Comparison of ENCODE assay signal across 8 cellular contexts in the genomic region with DNA sequence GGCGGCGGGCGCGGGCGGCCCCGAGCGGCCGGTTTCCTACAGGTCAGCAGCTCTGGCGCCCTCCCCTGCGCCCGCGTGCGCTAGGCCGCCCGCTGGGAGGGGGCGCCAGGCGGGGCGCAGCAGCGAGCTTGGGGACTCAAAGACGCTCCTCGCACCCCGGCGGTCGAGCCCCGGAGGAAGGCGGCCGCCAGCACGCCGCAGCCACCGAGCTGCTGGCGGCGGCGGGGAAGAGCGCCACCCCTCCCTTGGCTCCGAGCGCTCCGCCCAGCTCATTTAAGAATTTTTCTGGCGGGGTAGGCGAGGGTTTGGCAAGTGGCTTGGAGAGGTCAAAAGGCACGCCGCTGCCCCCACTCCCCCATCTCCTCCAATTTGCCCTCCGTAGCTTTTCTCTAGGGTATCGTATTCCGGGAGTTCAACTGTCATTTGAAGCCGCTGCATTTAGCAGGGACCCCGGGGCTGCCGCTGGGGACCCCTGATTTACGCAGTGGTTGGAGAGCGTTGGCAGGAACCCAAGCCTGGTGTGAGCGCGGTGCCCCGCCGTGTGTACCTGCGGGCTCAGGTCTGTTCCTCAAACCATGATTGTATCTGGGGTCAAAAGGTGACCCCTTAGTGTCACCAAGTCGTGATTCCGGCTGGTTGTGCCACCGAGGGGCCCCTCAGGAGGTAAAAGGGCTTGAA. TPM values are rescaled to one million over a fixed set of nuclear protein-coding genes. Genes with fewer than 3 reads are reported as not detected.
A peak's percentile ranks its signal among the peaks of the same experiment; 100 is the strongest.
DNase-seq lines count a peak whose midpoint lies in the region; ATAC-seq and TF ChIP-seq lines count a peak whose summit lies in the region.

No MANE protein-coding gene starts in this region.

- H3K4me3 ChIP-seq in endodermal cell (ENCODE audit: low read length), result peak overlapping the region; percentile 89
- H3K4me3 ChIP-seq in mucosa of descending colon, result peak overlapping the region; percentile 32
- H3K4me3 ChIP-seq in thyroid gland (replicated peaks in 1 of 3), result peak overlapping the region in 2 of 3 donors; percentile 70 to 85

- H3K27me3 Mint-ChIP-seq in HFFc6 (ENCODE audit: insufficient read depth) (no peaks in the 10 kb centered on the region; the same call in 1 of the 2 replicates), endodermal cell (ENCODE audit: insufficient read depth) (no peaks in the 10 kb centered on the region)

- H3K36me3 ChIP-seq in endodermal cell (ENCODE audit: control insufficient read depth, insufficient read depth, low read length) (no peaks in the 10 kb centered on the region), mucosa of descending colon (ENCODE audit: low read depth) (no peaks in the 10 kb centered on the region), thyroid gland (no peaks in the 10 kb centered on the region)

- peak overlapping the region; percentile 36 for H3K9ac ChIP-seq in endodermal cell (ENCODE audit: extremely low read depth, low read length, poor library complexity, severe bottlenecking)

- H3K4me3 Mint-ChIP-seq in HFFc6 (peak overlapping the region; percentile 89), endodermal cell (peak overlapping the region; percentile 91)

- peak overlapping the region; percentile 86 for H3K27ac Mint-ChIP-seq in HFFc6
- peak overlapping the region; percentile 91 for H3K27ac Mint-ChIP-seq in endodermal cell

- peaks cover 7% of the 10 kb centered on the region for H3K36me3 Mint-ChIP-seq in HFFc6 (ENCODE audit: low read depth)
- H3K36me3 Mint-ChIP-seq in endodermal cell (ENCODE audit: low read depth), result no peaks in the 10 kb centered on the region

- peak in 1 of 2 donors; percentile 55 for TF ChIP-seq POLR2A in thyroid gland (IDR thresholded peaks at IDR 0.05)

- H3K9me3 Mint-ChIP-seq in HFFc6 (no peaks in the 10 kb centered on the region), endodermal cell (no peaks in the 10 kb centered on the region)

- H3K27me3 ChIP-seq in endodermal cell (ENCODE audit: control insufficient read depth, insufficient read depth, low read length, poor library complexity, severe bottlenecking), result no peaks in the 10 kb centered on the region
- no peaks in the 10 kb centered on the region for H3K27me3 ChIP-seq in thyroid gland

- H3K4me1 ChIP-seq in endodermal cell (ENCODE audit: control insufficient read depth, insufficient read depth, low read length) (peaks cover 10% of the 10 kb centered on the region), mucosa of descending colon (ENCODE audit: low read depth) (peaks cover 16% of the 10 kb centered on the region), thyroid gland (peaks cover 17 to 22% of the 10 kb centered on the region in 2 donors)

- H3K27ac ChIP-seq in endodermal cell (ENCODE audit: low read depth, low read length) (peak overlapping the region; percentile 84), thyroid gland (peak overlapping the region; percentile 84 to 96 (median 96))

- DNase-seq in NCI-H82 (lab: John Stamatoyannopoulos, UW) (peak; percentile 75), NCI-H82 treated with DMSO at 0.1 percent for 48 hours (lab: John Stamatoyannopoulos, UW; ENCODE audit: unreplicated experiment) (no peak), HFFc6 (no peak), NCI-H1105 (lab: John Stamatoyannopoulos, UW) (peak; percentile 55), endodermal cell (peak; percentile 89), mucosa of descending colon (peak; percentile 74 to 83 (median 81)), thyroid gland (peak; percentile 67 to 72)
- DNase-seq in activated CD4-positive, CD25-positive, alpha-beta regulatory T cell treated with anti-CD3 and anti-CD28 coated beads, Interleukin-2, amount 50 U/mL, for 72 hours, result peak; percentile 38

- TF ChIP-seq CTCF in HFFc6 (IDR thresholded peaks at IDR 0.05) (peak; percentile 72), endodermal cell (conservative IDR thresholded peaks at IDR 0.05) (peak; percentile 63), mucosa of descending colon (IDR thresholded peaks at IDR 0.05) (no peak), thyroid gland (IDR thresholded peaks at IDR 0.05) (peak in 2 of 6 experiments; percentile 34 to 42)

- intact Hi-C loops in mucosa of descending colon (cut with DNase I, micrococcal nuclease), result no loop called here
- intact Hi-C loops in thyroid gland (cut with DNase I), result loop anchor here (10.0 kb wide), 1 partner anchor 129 kb away; no protein-coding TSS in a partner anchor

- 0 to 1% methylated on average over 27 to 57 of the region's 57 CpGs for WGBS in endodermal cell (ENCODE audit: insufficient coverage in 1 of 2, insufficient read length in 1 of 2), 2 experiments
- 1% methylated on average over 18 to 34 of the region's 57 CpGs for WGBS in thyroid gland, 2 donors

- no peaks in the 10 kb centered on the region for H3K9me3 ChIP-seq in endodermal cell (ENCODE audit: control insufficient read depth, low read length)
- no peaks in the 10 kb centered on the region for H3K9me3 ChIP-seq in mucosa of descending colon
- H3K9me3 ChIP-seq in thyroid gland, result no peaks in the 10 kb centered on the region

- peaks cover 26% of the 10 kb centered on the region for H3K4me1 Mint-ChIP-seq in HFFc6 (ENCODE audit: low read depth)
- peaks cover 29% of the 10 kb centered on the region for H3K4me1 Mint-ChIP-seq in endodermal cell

- peak; percentile 39 for ATAC-seq in mucosa of descending colon

RNA-seq across cellular contexts. Expression of gene GSE1, which starts 59.5 kb away (rescaled TPM):
- 10 to 100 TPM; 49.2 to 62.3 (median 58.1) TPM for total RNA-seq in HFFc6 (2021; fragmentation: NEBNext Ultra II Directional; extraction: Animal tissue kit (Norgen Biotek cat#: 25700))
- total RNA-seq in endodermal cell, result 100 to 1,000 TPM; 108 to 128 TPM
- polyA plus RNA-seq in endodermal cell (2013, experiment 1 of 2), result 55.0 TPM
- 54.2 TPM for polyA plus RNA-seq in endodermal cell (2013, experiment 2 of 2)
- total RNA-seq in mucosa of descending colon, result 100 to 1,000 TPM; 107 to 122 (median 107) TPM
- total RNA-seq in thyroid gland, result 100 to 1,000 TPM in 1 of 4 donors, 10 to 100 TPM in 3; 54.2 to 155 (median 71.9) TPM

Comparison
In these comparisons a context has a peak if more than half of its experiments do, and no peak if none do; other contexts are left out.
1. DNase-seq: peak in NCI-H82 (single experiment), NCI-H1105 (single experiment), activated CD4-positive, CD25-positive, alpha-beta regulatory T cell treated with anti-CD3 and anti-CD28 coated beads, Interleukin-2, amount 50 U/mL, for 72 hours (single experiment), endodermal cell (single experiment), mucosa of descending colon (3 of 3) and thyroid gland (2 of 2); none in NCI-H82 treated with DMSO at 0.1 percent for 48 hours (single experiment) and HFFc6 (single experiment).
2. H3K4me3 ChIP-seq: peak in every context shown above with its lines; median percentile 89 in endodermal cell; 78 in thyroid gland; 32 in mucosa of descending colon.